ENCODE assay signal across 12 cellular contexts in the genomic region with DNA sequence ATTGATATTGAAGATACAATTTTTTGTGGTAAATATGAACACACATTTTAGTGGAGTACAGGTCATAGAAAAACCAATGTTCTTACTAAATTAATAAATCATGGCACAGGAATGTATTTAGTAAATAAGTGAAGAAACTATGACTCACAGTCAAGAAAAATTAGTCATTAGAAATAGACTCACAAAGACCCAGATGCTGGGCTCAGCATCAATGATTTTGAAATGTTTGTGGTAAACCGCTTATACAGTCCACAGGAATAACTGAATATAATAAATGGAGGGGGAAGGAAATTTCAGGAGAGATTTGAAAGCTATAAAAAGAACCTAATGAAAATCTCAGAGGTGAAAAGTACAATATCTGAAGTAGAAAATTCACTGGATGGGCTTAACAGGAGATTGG.
DNase-seq lines count a peak whose midpoint lies in the region; ATAC-seq, FAIRE-seq and TF ChIP-seq lines count a peak whose summit lies in the region.
"Had no signal": no experiment of that assay in that cellular context is flagged by ENCODE, and none has a peak within 500 bp of the region (broad histone marks: within the 10 kb centered on the region; RNA-seq: fewer than 3 reads in every experiment).

No MANE protein-coding gene starts in this region.

- in situ Hi-C loops in KBM-7 (cut with MboI; ENCODE audit: low pct_unique_long_range_greater_than_20kb, low sequenced_read_pairs) = no loop called here

- H3K36me3 ChIP-seq in PC-3 (ENCODE audit: low read depth, low read length) (peaks cover 5% of the 10 kb centered on the region; the same call in 1 of the 2 replicates), fibroblast of lung (ENCODE audit: control insufficient read depth, insufficient read depth, low read length) (no peaks in the 10 kb centered on the region), thyroid gland (no peaks in the 10 kb centered on the region)
- H3K36me3 ChIP-seq: right atrium auricular region had no signal

- H3K4me2 ChIP-seq in PC-3 (ENCODE audit: low read length) = peak overlapping the region; percentile 50
- no peak overlapping the region for H3K4me2 ChIP-seq in fibroblast of lung (ENCODE audit: extremely low read depth, insufficient read depth, low read length)
- H3K4me2 ChIP-seq: KMS-11 had no signal

- H3K4me3 ChIP-seq in PC-3 (ENCODE audit: low read length) (peak overlapping the region; percentile 10), fibroblast of lung (replicated peaks in 1 of 4; ENCODE audit: control extremely low read depth in 1 of 4, insufficient read depth in 1 of 4, low read depth in 3 of 4, low read length in 4 of 4) (no peak overlapping the region), thyroid gland (replicated peaks in 1 of 3) (no peak overlapping the region)
- H3K4me3 ChIP-seq: right atrium auricular region had no signal

- H3F3A ChIP-seq in PC-3 (ENCODE audit: low read length, unreplicated experiment) = peaks cover 7% of the 10 kb centered on the region

- H4K20me1 ChIP-seq in PC-3 (ENCODE audit: low read length) (no peaks in the 10 kb centered on the region), fibroblast of lung (ENCODE audit: control insufficient read depth, extremely low read depth, insufficient read depth, low read length) (no peaks in the 10 kb centered on the region)

- H3K27me3 ChIP-seq in PC-3 (ENCODE audit: low read length) = no peaks in the 10 kb centered on the region
- H3K27me3 ChIP-seq in fibroblast of lung (ENCODE audit: control insufficient read depth, insufficient read depth, low read length) = peaks cover 2% of the 10 kb centered on the region
- H3K27me3 ChIP-seq in thyroid gland = no peaks in the 10 kb centered on the region
- H3K27me3 ChIP-seq: right atrium auricular region had no signal

- H3K9ac ChIP-seq in PC-3 (ENCODE audit: low read length) = no peak overlapping the region
- H3K9ac ChIP-seq in fibroblast of lung (ENCODE audit: insufficient read depth, low read length) = no peak overlapping the region
- H3K9ac ChIP-seq: KMS-11 had no signal

- ATAC-seq in PC-3 = peak; percentile 97

- H3K27ac ChIP-seq in PC-3 (ENCODE audit: low read length) = peak overlapping the region; percentile 85
- H3K27ac ChIP-seq in fibroblast of lung (ENCODE audit: insufficient read depth, low read length) = no peak overlapping the region
- no peak overlapping the region for H3K27ac ChIP-seq in thyroid gland
- H3K27ac ChIP-seq: KMS-11, right atrium auricular region had no signal

- TF ChIP-seq CTCF in PC-3 (conservative IDR thresholded peaks at IDR 0.05; ENCODE audit: low read depth, low read length) (no peak), fibroblast of lung (conservative IDR thresholded peaks at IDR 0.05 in 1 of 2, IDR thresholded peaks at IDR 0.05 in 1 of 2; ENCODE audit: low read depth in 1 of 2, low read length in 2 of 2) (no peak), thyroid gland (IDR thresholded peaks at IDR 0.05) (no peak)

- no peak for TF ChIP-seq POLR2A in H54 (IDR thresholded peaks at IDR 0.05; ENCODE audit: low read depth, low read length)
- TF ChIP-seq POLR2A in thyroid gland (IDR thresholded peaks at IDR 0.05) = no peak

- DNase-seq in H54 (ENCODE audit: insufficient read length, low spot score) (peak; percentile 18), PC-3 (peak; percentile 95), fibroblast of lung (ENCODE audit: low read depth in 2 of 2) (peak; percentile 84 to 94), stromal cell of bone marrow (ENCODE audit: low read depth) (peak; percentile 64), thyroid gland (no peak), KBM-7 (no peak), retina (no peak)
- DNase-seq: NCI-H446, SHP77 treated with DMSO at 0.1 percent for 48 hours, substantia nigra had no signal

- WGBS in thyroid gland, 2 donors = 89 to 95% methylated on average over 1 of the region's 1 CpG

- no TSS peak for BruUV-seq in PC-3 (replicated peaks; lab: Mats Ljungman, UMichigan)

- H3K9me2 ChIP-seq in PC-3 (replicated peaks; ENCODE audit: low read length) = no peaks in the 10 kb centered on the region

- intact Hi-C loops in PC-3 (cut with micrococcal nuclease) = no loop called here
- intact Hi-C loops in thyroid gland (cut with DNase I) = no loop called here

- H2AFZ ChIP-seq in PC-3 (ENCODE audit: low read length) = no peak overlapping the region
- no peak overlapping the region for H2AFZ ChIP-seq in fibroblast of lung (ENCODE audit: low read length)

- POLR2A ChIA-PET in PC-3 (lab: Charles Lee; ENCODE audit: unreplicated experiment) = interaction anchor here (0.6 kb wide), 1 partner anchor 324 kb away, joined by 3 read pairs; a partner anchor contains a TSS

- peaks cover 12% of the 10 kb centered on the region; the same call in 1 of the 2 replicates for H3K9me3 ChIP-seq in PC-3 (ENCODE audit: low read length)
- H3K9me3 ChIP-seq in fibroblast of lung (ENCODE audit: control insufficient read depth, insufficient read depth, low read depth, low read length) = no peaks in the 10 kb centered on the region
- no peaks in the 10 kb centered on the region for H3K9me3 ChIP-seq in thyroid gland

- peaks cover 26% of the 10 kb centered on the region for H3K4me1 ChIP-seq in PC-3 (ENCODE audit: insufficient read depth, low read length)
- peaks cover 3% of the 10 kb centered on the region for H3K4me1 ChIP-seq in fibroblast of lung (ENCODE audit: control insufficient read depth, extremely low read depth, insufficient read depth, low read length)
- H3K4me1 ChIP-seq in thyroid gland = no peaks in the 10 kb centered on the region
- H3K4me1 ChIP-seq: right atrium auricular region had no signal

- H3K79me2 ChIP-seq in PC-3 (ENCODE audit: low read length) = no peaks in the 10 kb centered on the region
- H3K79me2 ChIP-seq in fibroblast of lung (ENCODE audit: control insufficient read depth, insufficient read depth, low read length) = no peaks in the 10 kb centered on the region

- FAIRE-seq in H54 (lab: Jason Lieb, UNC) = no peak

- CTCF ChIA-PET in PC-3 (lab: Charles Lee) = no interaction called here

Comparison
In these comparisons a context has a peak if more than half of its experiments do, and no peak if none do; other contexts are left out.
1. DNase-seq: peak in H54 (single experiment), PC-3 (single experiment), fibroblast of lung (2 of 2) and stromal cell of bone marrow (single experiment); none in thyroid gland (0 of 2), KBM-7 (single experiment) and retina (single experiment).